In genomic region chr4:151833174-151833573, GRCh38 we compare ENCODE assay signal across 15 cellular contexts.
"Had no signal": no experiment of that assay in that cellular context is flagged by ENCODE, and none has a peak within 500 bp of the region (broad histone marks: within the 10 kb centered on the region; RNA-seq: fewer than 3 reads in every experiment).

No MANE protein-coding gene starts in this region.

- DNase-seq: activated CD4-positive, alpha-beta T cell treated with anti-CD3 and anti-CD28 coated beads, Interleukin-2, amount 10 ng/mL, durations not matched to agents 24 days and 14 days; activated effector memory CD4-positive, alpha-beta T cell treated with Interleukin-2 at 50 U/mL for 16 hours; amniotic stem cell; effector memory CD8-positive, alpha-beta T cell; left ventricle myocardium inferior; nucleus accumbens; right lobe of liver; T-helper 9 cell; upper lobe of left lung; WERI-Rb-1 had no signal

- FAIRE-seq: keratinocyte had no signal

- H3K27me3 ChIP-seq: gastroesophageal sphincter, right lobe of liver, suprapubic skin, upper lobe of left lung had no signal

- H3K4me3 ChIP-seq: gastroesophageal sphincter, left ventricle myocardium inferior, right lobe of liver, suprapubic skin, upper lobe of left lung had no signal

- H3K36me3 ChIP-seq: gastroesophageal sphincter, left ventricle myocardium inferior, right lobe of liver, suprapubic skin, upper lobe of left lung, WERI-Rb-1 had no signal

- ATAC-seq: effector memory CD8-positive, alpha-beta T cell; gastroesophageal sphincter; natural killer cell treated with Interleukin-12 subunit alpha and Interleukin-12 subunit beta and Interleukin-15 and Interleukin-18, amount 100 ng/mL, for 72 hours; right lobe of liver; stimulated activated memory B cell treated with anti-CD40 and anti-IgM and Interleukin-4, amounts not matched to agents 10 μg/mL and 1 μg/mL and 100 μg/mL, for 72 hours had no signal

- H3K9me3 ChIP-seq: gastroesophageal sphincter, left ventricle myocardium inferior, right lobe of liver, suprapubic skin, upper lobe of left lung had no signal

- H3K4me1 ChIP-seq: gastroesophageal sphincter, left ventricle myocardium inferior, right lobe of liver, suprapubic skin, upper lobe of left lung had no signal

- H3K27ac ChIP-seq: gastroesophageal sphincter, left ventricle myocardium inferior, right lobe of liver, suprapubic skin, upper lobe of left lung, WERI-Rb-1 had no signal
